8 cellular contexts compared by ENCODE assay signal in genomic region chr2:219597552-219598307, GRCh38. TPM values are rescaled to one million over a fixed set of nuclear protein-coding genes. Genes with fewer than 3 reads are reported as not detected.
DNase-seq lines count a peak whose midpoint lies in the region; ATAC-seq, FAIRE-seq and TF ChIP-seq lines count a peak whose summit lies in the region.

A gene with protein sequence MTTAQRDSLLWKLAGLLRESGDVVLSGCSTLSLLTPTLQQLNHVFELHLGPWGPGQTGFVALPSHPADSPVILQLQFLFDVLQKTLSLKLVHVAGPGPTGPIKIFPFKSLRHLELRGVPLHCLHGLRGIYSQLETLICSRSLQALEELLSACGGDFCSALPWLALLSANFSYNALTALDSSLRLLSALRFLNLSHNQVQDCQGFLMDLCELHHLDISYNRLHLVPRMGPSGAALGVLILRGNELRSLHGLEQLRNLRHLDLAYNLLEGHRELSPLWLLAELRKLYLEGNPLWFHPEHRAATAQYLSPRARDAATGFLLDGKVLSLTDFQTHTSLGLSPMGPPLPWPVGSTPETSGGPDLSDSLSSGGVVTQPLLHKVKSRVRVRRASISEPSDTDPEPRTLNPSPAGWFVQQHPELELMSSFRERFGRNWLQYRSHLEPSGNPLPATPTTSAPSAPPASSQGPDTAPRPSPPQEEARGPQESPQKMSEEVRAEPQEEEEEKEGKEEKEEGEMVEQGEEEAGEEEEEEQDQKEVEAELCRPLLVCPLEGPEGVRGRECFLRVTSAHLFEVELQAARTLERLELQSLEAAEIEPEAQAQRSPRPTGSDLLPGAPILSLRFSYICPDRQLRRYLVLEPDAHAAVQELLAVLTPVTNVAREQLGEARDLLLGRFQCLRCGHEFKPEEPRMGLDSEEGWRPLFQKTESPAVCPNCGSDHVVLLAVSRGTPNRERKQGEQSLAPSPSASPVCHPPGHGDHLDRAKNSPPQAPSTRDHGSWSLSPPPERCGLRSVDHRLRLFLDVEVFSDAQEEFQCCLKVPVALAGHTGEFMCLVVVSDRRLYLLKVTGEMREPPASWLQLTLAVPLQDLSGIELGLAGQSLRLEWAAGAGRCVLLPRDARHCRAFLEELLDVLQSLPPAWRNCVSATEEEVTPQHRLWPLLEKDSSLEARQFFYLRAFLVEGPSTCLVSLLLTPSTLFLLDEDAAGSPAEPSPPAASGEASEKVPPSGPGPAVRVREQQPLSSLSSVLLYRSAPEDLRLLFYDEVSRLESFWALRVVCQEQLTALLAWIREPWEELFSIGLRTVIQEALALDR (plus strand): TSS chr2:219597857. CDS start chr2:219598120, 263 bp downstream.

- H3K9me3 ChIP-seq in KOPT-K1 (ENCODE audit: insufficient read depth, low read length, poor library complexity, severe bottlenecking) = no peaks in the 10 kb centered on the region
- H3K9me3 ChIP-seq in esophagus muscularis mucosa = no peaks in the 10 kb centered on the region
- no peaks in the 10 kb centered on the region for H3K9me3 ChIP-seq in muscle layer of duodenum (ENCODE audit: control insufficient read depth in 1 of 2, low read length in 2 of 2)

- no peaks in the 10 kb centered on the region for H3K9me3 Mint-ChIP-seq in activated T-cell treated with anti-CD3 and anti-CD28 coated beads, Interleukin-2, amount 50 U/mL, for 72 hours

- peak within 1 kb of the TSS; percentile 79 for H3K27ac Mint-ChIP-seq in activated T-cell treated with anti-CD3 and anti-CD28 coated beads, Interleukin-2, amount 50 U/mL, for 72 hours

- no peak for TF ChIP-seq CTCF in esophagus muscularis mucosa (IDR thresholded peaks at IDR 0.05)

- TF ChIP-seq POLR2A in esophagus muscularis mucosa (IDR thresholded peaks at IDR 0.05; ENCODE audit: low read depth) = peak; percentile 53

- intact Hi-C loops in esophagus muscularis mucosa (cut with DNase I) = loop anchor here (2.0 to 5.0 kb wide), 3 partner anchors 27 to 55 kb away; partner anchors contain the start of genes CHPF, OBSL1 and TMEM198

- 0% methylated on average over 43 of the region's 57 CpGs for WGBS in esophagus muscularis mucosa

- peak within 1 kb of the TSS; percentile 82 for H3K27ac ChIP-seq in KOPT-K1 (ENCODE audit: low read depth, low read length, poor library complexity, severe bottlenecking)
- peak within 1 kb of the TSS; percentile 88 to 91 (median 90) for H3K27ac ChIP-seq in esophagus muscularis mucosa (replicated peaks in 1 of 4)
- peak within 1 kb of the TSS; percentile 96 for H3K27ac ChIP-seq in muscle layer of duodenum (ENCODE audit: low read length)

- peak; percentile 92 for ATAC-seq in GM21786 (IDR thresholded peaks at IDR 0.05; ENCODE audit: unreplicated experiment)
- peak; percentile 95 to 96 for ATAC-seq in activated T-cell treated with anti-CD3 and anti-CD28 coated beads, Interleukin-2, amount 50 U/mL, for 72 hours (replicated peaks in 1 of 2)

- H3K4me3 ChIP-seq in esophagus muscularis mucosa (peak within 1 kb of the TSS; percentile 59 to 80 (median 68)), muscle layer of duodenum (ENCODE audit: low read depth in 1 of 2, low read length in 2 of 2) (peak within 1 kb of the TSS; percentile 81 to 92)

- peak within 1 kb of the TSS; percentile 93 to 97 for H3K4me3 Mint-ChIP-seq in activated T-cell treated with anti-CD3 and anti-CD28 coated beads, Interleukin-2, amount 50 U/mL, for 72 hours

- H3K4me1 ChIP-seq in esophagus muscularis mucosa (peaks cover 17 to 29% (median 18%) of the 10 kb centered on the region in 4 donors), muscle layer of duodenum (ENCODE audit: control insufficient read depth in 1 of 2, insufficient read depth in 2 of 2, low read length in 2 of 2) (peaks cover 0 to 7% of the 10 kb centered on the region in 2 donors)

- FAIRE-seq in RCC 7860 (lab: Jason Lieb, UNC) = peak; percentile 85

- peaks cover 9% of the 10 kb centered on the region for H3K27me3 Mint-ChIP-seq in activated T-cell treated with anti-CD3 and anti-CD28 coated beads, Interleukin-2, amount 50 U/mL, for 72 hours (ENCODE audit: low read depth)

- no peaks in the 10 kb centered on the region for H3K36me3 Mint-ChIP-seq in activated T-cell treated with anti-CD3 and anti-CD28 coated beads, Interleukin-2, amount 50 U/mL, for 72 hours (ENCODE audit: insufficient read depth in 2 of 2)

- H3K36me3 ChIP-seq in KOPT-K1 (ENCODE audit: insufficient read depth, low read length) (peaks cover 16% of the 10 kb centered on the region; the same call in 1 of the 2 replicates), esophagus muscularis mucosa (peaks cover 16 to 18% (median 17%) of the 10 kb centered on the region in 4 donors), muscle layer of duodenum (ENCODE audit: control insufficient read depth in 1 of 2, insufficient read depth in 2 of 2, low read length in 2 of 2) (peaks cover 14 to 17% of the 10 kb centered on the region in 2 donors)

- TF ChIP-seq EP300 in esophagus muscularis mucosa (IDR thresholded peaks at IDR 0.05) = no peak

- H3K27me3 ChIP-seq in esophagus muscularis mucosa (no peaks in the 10 kb centered on the region), muscle layer of duodenum (ENCODE audit: low read depth, low read length) (no peaks in the 10 kb centered on the region)

- peak; percentile 86 for DNase-seq in DMS79 (lab: John Stamatoyannopoulos, UW)
- peak; percentile 91 for DNase-seq in RCC 7860 (ENCODE audit: low spot score)
- DNase-seq in activated T-cell treated with anti-CD3 and anti-CD28 coated beads, Interleukin-2, amount 50 U/mL, for 72 hours = peak; percentile 93 to 95
- DNase-seq in esophagus muscularis mucosa (ENCODE audit: extremely low spot score) = peak; percentile 99
- DNase-seq in stimulated activated CD8-positive, alpha-beta memory T cell treated with anti-CD3 and anti-CD28 coated beads, Interleukin-7, amount 100 ng/mL, for 4 hours (ENCODE audit: low read depth in 2 of 2) = peak; percentile 85 to 87

- peaks cover 25% of the 10 kb centered on the region for H3K4me1 Mint-ChIP-seq in activated T-cell treated with anti-CD3 and anti-CD28 coated beads, Interleukin-2, amount 50 U/mL, for 72 hours (ENCODE audit: low read depth)

RNA-seq across cellular contexts. Expression of the gene that starts here (rescaled TPM):
- 10 to 100 TPM; 27.0 to 27.8 TPM for total RNA-seq in activated T-cell treated with anti-CD3 and anti-CD28 coated beads, Interleukin-2, amount 50 U/mL, for 72 hours
- 10 to 100 TPM in 3 of 4 donors, 1 to 10 TPM in 1; 8.9 to 24.2 (median 14.3) TPM for total RNA-seq in esophagus muscularis mucosa

Comparison
In these comparisons a context has a peak if more than half of its experiments do, and no peak if none do; other contexts are left out.
1. Peak in every context shown above with its lines: DNase-seq, ATAC-seq, H3K4me3 ChIP-seq and H3K27ac ChIP-seq.